31 cellular contexts compared by ENCODE assay signal in genomic region chrX:94830717-94831116, GRCh38.
DNase-seq lines count a peak whose midpoint lies in the region; ATAC-seq, FAIRE-seq and TF ChIP-seq lines count a peak whose summit lies in the region.
"Had no signal": no experiment of that assay in that cellular context is flagged by ENCODE, and none has a peak within 500 bp of the region (broad histone marks: within the 10 kb centered on the region; RNA-seq: fewer than 3 reads in every experiment).

No MANE protein-coding gene starts in this region.

- H3K9me3 Mint-ChIP-seq in CD8-positive, alpha-beta T cell, result no peaks in the 10 kb centered on the region
- H3K9me3 Mint-ChIP-seq: activated naive CD4-positive, alpha-beta T cell treated with anti-CD3 and anti-CD28 coated beads, Interleukin-2, amount 50 U/mL, for 72 hours; activated T-helper 2 cell treated with anti-CD3 and anti-CD28 coated beads, Interferon-gamma antibody, Interleukin-2, Interleukin-4, amounts not matched to agents 10 μg/mL and 5 μg/mL and 100 μg/mL, durations not matched to agents 14 hours and 24 hours and 36 hours; CD14-positive monocyte; stimulated activated naive CD8-positive, alpha-beta T cell treated with anti-CD3 and anti-CD28 coated beads, Interleukin-15, Interleukin-2, amounts not matched to agents 100 ng/mL and 50 ng/mL, for 24 hours; T-cell had no signal

- TF ChIP-seq POLR2A in A549 (IDR thresholded peaks at IDR 0.05; ENCODE audit: low read length), result no peak
- no peak for TF ChIP-seq POLR2A in sigmoid colon (IDR thresholded peaks at IDR 0.05)

- no peaks in the 10 kb centered on the region for H3K27me3 ChIP-seq in sigmoid colon
- H3K27me3 ChIP-seq in CD8-positive, alpha-beta T cell (ENCODE audit: insufficient read depth, low read length), result no peaks in the 10 kb centered on the region
- no peaks in the 10 kb centered on the region for H3K27me3 ChIP-seq in brain microvascular endothelial cell (replicated peaks)
- H3K27me3 ChIP-seq: breast epithelium, neutrophil, testis had no signal

- no peak for TF ChIP-seq RAD21 in A549 (conservative IDR thresholded peaks at IDR 0.05 in 1 of 2, IDR thresholded peaks at IDR 0.05 in 1 of 2)

- TF ChIP-seq EP300 in A549 (IDR thresholded peaks at IDR 0.05), result no peak
- TF ChIP-seq EP300 in sigmoid colon (IDR thresholded peaks at IDR 0.05), result no peak

- FAIRE-seq in A549 (lab: Jason Lieb, UNC), result peak; percentile 23
- FAIRE-seq: urothelium cell line had no signal

- intact Hi-C loops in sigmoid colon (cut with DNase I), result no loop called here
- intact Hi-C loops in CD8-positive, alpha-beta T cell (cut with DNase I, micrococcal nuclease), result no loop called here

- POLR2A ChIA-PET in A549 (lab: Yijun Ruan, JAX), result no interaction called here
- POLR2A ChIA-PET in CD8-positive, alpha-beta T cell (lab: Charles Lee), result no interaction called here

- no peaks in the 10 kb centered on the region for H3K27me3 Mint-ChIP-seq in CD8-positive, alpha-beta T cell (ENCODE audit: low read depth)
- H3K27me3 Mint-ChIP-seq: naive thymus-derived CD4-positive, alpha-beta T cell; stimulated activated naive CD8-positive, alpha-beta T cell treated with anti-CD3 and anti-CD28 coated beads, Interleukin-15, Interleukin-2, amounts not matched to agents 100 ng/mL and 50 ng/mL, for 24 hours; T-cell had no signal

- H3K4me3 ChIP-seq in A549 (no peak overlapping the region), sigmoid colon (no peak overlapping the region), brain microvascular endothelial cell (ENCODE audit: low read depth, low read length) (no peak overlapping the region)
- no peak overlapping the region for H3K4me3 ChIP-seq in CD8-positive, alpha-beta T cell (ENCODE audit: low read depth, low read length)
- H3K4me3 ChIP-seq: breast epithelium, HAP-1, lung, testis had no signal

- 14% methylated on average over 2 of the region's 2 CpGs for WGBS in A549 (ENCODE audit: missing lambda C conversion rate)
- 61 to 75% methylated on average over 2 of the region's 2 CpGs for WGBS in sigmoid colon, 2 donors

- CTCF ChIA-PET in A549 (lab: Yijun Ruan, JAX), result no interaction called here
- CTCF ChIA-PET in CD8-positive, alpha-beta T cell (lab: Charles Lee), result no interaction called here

- H3K36me3 ChIP-seq in sigmoid colon (no peaks in the 10 kb centered on the region), brain microvascular endothelial cell (replicated peaks) (no peaks in the 10 kb centered on the region)
- no peaks in the 10 kb centered on the region for H3K36me3 ChIP-seq in CD8-positive, alpha-beta T cell (ENCODE audit: insufficient read depth, low read length)
- H3K36me3 ChIP-seq: breast epithelium, HAP-1, neutrophil had no signal

- H3K27ac ChIP-seq in A549, result no peak overlapping the region
- H3K27ac ChIP-seq in sigmoid colon, result no peak overlapping the region
- H3K27ac ChIP-seq in CD8-positive, alpha-beta T cell (ENCODE audit: low read depth, low read length), result no peak overlapping the region
- H3K27ac ChIP-seq in brain microvascular endothelial cell, result no peak overlapping the region
- H3K27ac ChIP-seq: 22Rv1, breast epithelium, neutrophil, testis had no signal

- no peaks in the 10 kb centered on the region for H3K36me3 Mint-ChIP-seq in CD8-positive, alpha-beta T cell
- H3K36me3 Mint-ChIP-seq: activated naive CD4-positive, alpha-beta T cell treated with anti-CD3 and anti-CD28 coated beads, Interleukin-2, amount 50 U/mL, for 72 hours; CD14-positive monocyte; naive thymus-derived CD4-positive, alpha-beta T cell; T-cell had no signal

- DNase-seq in A549 (ENCODE audit: low read depth in 1 of 2, low spot score in 1 of 2), result no peak
- DNase-seq in NCI-H82 (lab: John Stamatoyannopoulos, UW), result no peak
- DNase-seq in sigmoid colon, result no peak
- no peak for DNase-seq in CD8-positive, alpha-beta T cell
- no peak for DNase-seq in brain microvascular endothelial cell
- DNase-seq: activated CD4-positive, alpha-beta T cell treated with anti-CD3 and anti-CD28 coated beads for 48 hours; activated T-cell treated with anti-CD3 and anti-CD28 coated beads for 4 hours; amygdala; DND-41; GF-D8; MV-4-11; naive thymus-derived CD4-positive, alpha-beta T cell; NCI-H1436 treated with DMSO at 0.1 percent for 48 hours; posterior cingulate gyrus; right cardiac atrium; stimulated activated CD4-positive, alpha-beta T cell treated with anti-CD3 and anti-CD28 coated beads, Interleukin-1b, Interleukin-23, amount 100 ng/mL, for 48 hours; T-cell; testis had no signal

- H3K9me3 ChIP-seq in A549 (no peaks in the 10 kb centered on the region), sigmoid colon (no peaks in the 10 kb centered on the region)
- no peaks in the 10 kb centered on the region for H3K9me3 ChIP-seq in CD8-positive, alpha-beta T cell (ENCODE audit: low read length)
- H3K9me3 ChIP-seq: breast epithelium, HAP-1, neutrophil, testis had no signal

- H3K27ac Mint-ChIP-seq in CD8-positive, alpha-beta T cell, result no peak overlapping the region
- H3K27ac Mint-ChIP-seq: activated naive CD4-positive, alpha-beta T cell treated with anti-CD3 and anti-CD28 coated beads, Interleukin-2, amount 50 U/mL, for 72 hours; activated T-helper 2 cell treated with anti-CD3 and anti-CD28 coated beads, Interferon-gamma antibody, Interleukin-2, Interleukin-4, amounts not matched to agents 10 μg/mL and 5 μg/mL and 100 μg/mL, durations not matched to agents 14 hours and 24 hours and 36 hours; CD14-positive monocyte; naive thymus-derived CD4-positive, alpha-beta T cell; stimulated activated naive CD8-positive, alpha-beta T cell treated with anti-CD3 and anti-CD28 coated beads, Interleukin-15, Interleukin-2, amounts not matched to agents 100 ng/mL and 50 ng/mL, for 24 hours; T-cell had no signal

- H3K4me1 ChIP-seq in A549 (no peaks in the 10 kb centered on the region), sigmoid colon (no peaks in the 10 kb centered on the region)
- no peaks in the 10 kb centered on the region for H3K4me1 ChIP-seq in CD8-positive, alpha-beta T cell (ENCODE audit: insufficient read depth, low read length)
- H3K4me1 ChIP-seq: breast epithelium, HAP-1, testis had no signal

- no peak for TF ChIP-seq CTCF in A549 (IDR thresholded peaks at IDR 0.05)
- TF ChIP-seq CTCF in sigmoid colon (IDR thresholded peaks at IDR 0.05), result no peak
- TF ChIP-seq CTCF in CD8-positive, alpha-beta T cell (IDR thresholded peaks at IDR 0.05), result no peak
- no peak for TF ChIP-seq CTCF in brain microvascular endothelial cell (IDR thresholded peaks at IDR 0.05; ENCODE audit: low read depth, low read length, missing control alignments)

- in situ Hi-C loops in brain microvascular endothelial cell (cut with HindIII; ENCODE audit: low pct_ligation_motif_present, low sequenced_read_pairs), result no loop called here

- H3K4me1 Mint-ChIP-seq in CD8-positive, alpha-beta T cell (ENCODE audit: low read depth), result no peaks in the 10 kb centered on the region
- H3K4me1 Mint-ChIP-seq: CD14-positive monocyte; naive thymus-derived CD4-positive, alpha-beta T cell; T-cell had no signal

- ATAC-seq in A549, result no peak
- peak; percentile 87 for ATAC-seq in GM18870 (IDR thresholded peaks at IDR 0.05; ENCODE audit: unreplicated experiment)
- ATAC-seq in HG02571 (IDR thresholded peaks at IDR 0.05; ENCODE audit: unreplicated experiment), result peak; percentile 57
- peak; percentile 76 for ATAC-seq in HG03342 (IDR thresholded peaks at IDR 0.05; ENCODE audit: unreplicated experiment)
- ATAC-seq in CD8-positive, alpha-beta T cell, result no peak
- ATAC-seq: naive thymus-derived CD4-positive, alpha-beta T cell; right cardiac atrium; T-cell had no signal

- H3K4me3 Mint-ChIP-seq in CD8-positive, alpha-beta T cell, result no peak overlapping the region
- H3K4me3 Mint-ChIP-seq: CD14-positive monocyte; naive thymus-derived CD4-positive, alpha-beta T cell; stimulated activated naive CD8-positive, alpha-beta T cell treated with anti-CD3 and anti-CD28 coated beads, Interleukin-15, Interleukin-2, amounts not matched to agents 100 ng/mL and 50 ng/mL, for 24 hours; T-cell had no signal

- no peak overlapping the region for H3K4me2 ChIP-seq in A549

TF ChIP-seq in A549, 52 proteins besides CTCF, POLR2A, EP300 and RAD21:
- TF ChIP-seq TP53 (CRISPR knock-in tag; IDR thresholded peaks at IDR 0.05), result no peak
- TF ChIP-seq MAFK (IDR thresholded peaks at IDR 0.05; ENCODE audit: partially characterized antibody), result no peak
- TF ChIP-seq SREBF2 (IDR thresholded peaks at IDR 0.05), result no peak

Comparison
In these comparisons a context has a peak if more than half of its experiments do, and no peak if none do; other contexts are left out.
1. ATAC-seq: peak in GM18870 (single experiment), HG02571 (single experiment) and HG03342 (single experiment); none in A549 (0 of 2) and CD8-positive, alpha-beta T cell (single experiment).